ENCODE assay signal across 11 cellular contexts in genomic region chr2:20190862-20191713, GRCh38. TPM values are rescaled to one million over a fixed set of nuclear protein-coding genes. Genes with fewer than 3 reads are reported as not detected.
DNase-seq lines count a peak whose midpoint lies in the region; ATAC-seq, FAIRE-seq and TF ChIP-seq lines count a peak whose summit lies in the region.
"Had no signal": no experiment of that assay in that cellular context is flagged by ENCODE, and none has a peak within 500 bp of the region (broad histone marks: within the 10 kb centered on the region; RNA-seq: fewer than 3 reads in every experiment).

No MANE protein-coding gene starts in this region.

- FAIRE-seq in D721Med (lab: Jason Lieb, UNC): no peak

- H3K36me3 ChIP-seq in lung (ENCODE audit: control insufficient read depth in 2 of 2, insufficient read depth in 2 of 2, low read length in 2 of 2): no peaks in the 10 kb centered on the region

- no peak overlapping the region for H3K4me3 Mint-ChIP-seq in natural killer cell treated with Interleukin-12 subunit alpha and Interleukin-12 subunit beta and Interleukin-15 and Interleukin-18, amount 100 ng/mL, for 72 hours

- H3K4me3 ChIP-seq in WI38 (ENCODE audit: low read depth, low read length) (no peak overlapping the region), lung (no peak overlapping the region)

- no peak overlapping the region for H3K27ac ChIP-seq in lung (ENCODE audit: low read depth in 1 of 2, low read length in 1 of 2)

- H3K4me1 Mint-ChIP-seq in natural killer cell treated with Interleukin-12 subunit alpha and Interleukin-12 subunit beta and Interleukin-15 and Interleukin-18, amount 100 ng/mL, for 72 hours (ENCODE audit: low read depth in 2 of 2): no peaks in the 10 kb centered on the region

- H3K9me3 Mint-ChIP-seq in natural killer cell treated with Interleukin-12 subunit alpha and Interleukin-12 subunit beta and Interleukin-15 and Interleukin-18, amount 100 ng/mL, for 72 hours: no peaks in the 10 kb centered on the region

- peaks cover 0 to 5% of the 10 kb centered on the region in 2 donors for H3K4me1 ChIP-seq in lung (ENCODE audit: control insufficient read depth in 2 of 2, insufficient read depth in 2 of 2, low read length in 2 of 2)

- no peaks in the 10 kb centered on the region for H3K27me3 Mint-ChIP-seq in natural killer cell treated with Interleukin-12 subunit alpha and Interleukin-12 subunit beta and Interleukin-15 and Interleukin-18, amount 100 ng/mL, for 72 hours

- H3K27ac Mint-ChIP-seq in natural killer cell treated with Interleukin-12 subunit alpha and Interleukin-12 subunit beta and Interleukin-15 and Interleukin-18, amount 100 ng/mL, for 72 hours: no peak overlapping the region

- no peaks in the 10 kb centered on the region for H3K27me3 ChIP-seq in lung (ENCODE audit: control insufficient read depth, insufficient read depth)

- H3K9me3 ChIP-seq in lung (ENCODE audit: control insufficient read depth in 2 of 2, insufficient read depth in 1 of 2, low read length in 1 of 2): no peaks in the 10 kb centered on the region

- ATAC-seq in lung (ENCODE audit: insufficient read depth, low FRiP score) (no peak), HG03565 (IDR thresholded peaks at IDR 0.05; ENCODE audit: unreplicated experiment) (no peak)
- ATAC-seq in natural killer cell treated with Interleukin-12 subunit alpha and Interleukin-12 subunit beta and Interleukin-15 and Interleukin-18, amount 100 ng/mL, for 72 hours: no peak
- ATAC-seq: HCT116 had no signal

- no peaks in the 10 kb centered on the region for H3K36me3 Mint-ChIP-seq in natural killer cell treated with Interleukin-12 subunit alpha and Interleukin-12 subunit beta and Interleukin-15 and Interleukin-18, amount 100 ng/mL, for 72 hours

- 84 to 88% methylated on average over 19 of the region's 19 CpGs for WGBS in lung, 2 donors

- DNase-seq in D721Med (ENCODE audit: insufficient read length, low spot score) (no peak), HuH-7 (ENCODE audit: low spot score) (peak; percentile 75), lung (ENCODE audit: low spot score) (peak; percentile 61), DMS53 treated with DMSO at 0.1 percent for 48 hours (lab: John Stamatoyannopoulos, UW; ENCODE audit: unreplicated experiment) (no peak), DMS114 treated with DMSO at 0.1 percent for 48 hours (lab: John Stamatoyannopoulos, UW; ENCODE audit: unreplicated experiment) (no peak)
- DNase-seq in natural killer cell treated with Interleukin-12 subunit alpha and Interleukin-12 subunit beta and Interleukin-15 and Interleukin-18, amount 100 ng/mL, for 72 hours (ENCODE audit: low spot score): no peak
- DNase-seq: cortex of kidney, NCI-H1048 had no signal

- TF ChIP-seq CTCF in D721Med (IDR thresholded peaks at IDR 0.05; ENCODE audit: insufficient read depth, missing control alignments): peak; percentile 29
- TF ChIP-seq CTCF in WI38 (IDR thresholded peaks at IDR 0.05; ENCODE audit: low read depth, low read length): peak; percentile 33
- TF ChIP-seq CTCF in lung (IDR thresholded peaks at IDR 0.05; ENCODE audit: control extremely low read depth, extremely low read depth): no peak

RNA-seq across cellular contexts. Expression of gene SDC1, which starts 33.8 kb away (rescaled TPM):
- total RNA-seq in lung: 100 to 1,000 TPM; 232 to 234 TPM
- polyA plus RNA-seq in lung: 100 to 1,000 TPM in 1 of 2 donors, 10 to 100 TPM in 1; 94.1 to 113 TPM
- total RNA-seq in natural killer cell treated with Interleukin-12 subunit alpha and Interleukin-12 subunit beta and Interleukin-15 and Interleukin-18, amount 100 ng/mL, for 72 hours: not detected

Comparison
In these comparisons a context has a peak if more than half of its experiments do, and no peak if none do; other contexts are left out.
1. DNase-seq: peak in HuH-7 (single experiment) and lung (single experiment); none in D721Med (single experiment), natural killer cell treated with Interleukin-12 subunit alpha and Interleukin-12 subunit beta and Interleukin-15 and Interleukin-18, amount 100 ng/mL, for 72 hours (single experiment), DMS53 treated with DMSO at 0.1 percent for 48 hours (single experiment) and DMS114 treated with DMSO at 0.1 percent for 48 hours (single experiment).
2. RNA of gene SDC1, which starts 33.8 kb away (total RNA-seq): 232 to 234 TPM in lung; not detected in natural killer cell treated with Interleukin-12 subunit alpha and Interleukin-12 subunit beta and Interleukin-15 and Interleukin-18, amount 100 ng/mL, for 72 hours; every median in the first group is over 100 times any median in the second.